8 cellular contexts compared by ENCODE assay signal in genomic region chr10:126749030-126749655, GRCh38.
A peak's percentile ranks its signal among the peaks of the same experiment; 100 is the strongest.
DNase-seq lines count a peak whose midpoint lies in the region; ATAC-seq, FAIRE-seq and TF ChIP-seq lines count a peak whose summit lies in the region.

No MANE protein-coding gene starts in this region.

- H4K20me1 ChIP-seq in OCI-LY3 (ENCODE audit: insufficient read depth, low read length) = no peaks in the 10 kb centered on the region

- H3K27ac ChIP-seq in OCI-LY3 (ENCODE audit: low read length) (no peak overlapping the region), upper lobe of left lung (no peak overlapping the region)

- H3K4me1 Mint-ChIP-seq in activated T-helper 17 cell treated with anti-CD3 and anti-CD28 coated beads, Interleukin-2, amount 50 U/mL, for 72 hours = no peaks in the 10 kb centered on the region
- no peaks in the 10 kb centered on the region for H3K4me1 Mint-ChIP-seq in stimulated activated memory B cell treated with anti-CD40 and anti-IgM and Interleukin-4, amounts not matched to agents 10 μg/mL and 1 μg/mL and 100 μg/mL, for 72 hours

- H3K27ac Mint-ChIP-seq in activated T-helper 17 cell treated with anti-CD3 and anti-CD28 coated beads, Interleukin-2, amount 50 U/mL, for 72 hours = no peak overlapping the region
- no peak overlapping the region for H3K27ac Mint-ChIP-seq in stimulated activated memory B cell treated with anti-CD40 and anti-IgM and Interleukin-4, amounts not matched to agents 10 μg/mL and 1 μg/mL and 100 μg/mL, for 72 hours

- no peaks in the 10 kb centered on the region for H3K27me3 Mint-ChIP-seq in activated T-helper 17 cell treated with anti-CD3 and anti-CD28 coated beads, Interleukin-2, amount 50 U/mL, for 72 hours
- H3K27me3 Mint-ChIP-seq in stimulated activated memory B cell treated with anti-CD40 and anti-IgM and Interleukin-4, amounts not matched to agents 10 μg/mL and 1 μg/mL and 100 μg/mL, for 72 hours = no peaks in the 10 kb centered on the region

- ATAC-seq in HG03045 (IDR thresholded peaks at IDR 0.05; ENCODE audit: unreplicated experiment) (peak; percentile 56), upper lobe of left lung (ENCODE audit: low FRiP score in 2 of 2) (peak; percentile 81 to 89)
- peak; percentile 73 for ATAC-seq in activated T-helper 17 cell treated with anti-CD3 and anti-CD28 coated beads, Interleukin-2, amount 50 U/mL, for 72 hours (replicated peaks)
- no peak for ATAC-seq in stimulated activated memory B cell treated with anti-CD40 and anti-IgM and Interleukin-4, amounts not matched to agents 10 μg/mL and 1 μg/mL and 100 μg/mL, for 72 hours

- TF ChIP-seq POLR2A in upper lobe of left lung (IDR thresholded peaks at IDR 0.05) = no peak

- TF ChIP-seq CTCF in GM12872 (IDR thresholded peaks at IDR 0.05; ENCODE audit: insufficient read depth, low read depth, low read length) (peak; percentile 66), OCI-LY3 (IDR thresholded peaks at IDR 0.05; ENCODE audit: low read depth, low read length) (peak; percentile 56), upper lobe of left lung (IDR thresholded peaks at IDR 0.05) (peak; percentile 35 to 77 (median 50))

- peak; percentile 12 to 32 for DNase-seq in frontal cortex (ENCODE audit: low spot score in 2 of 2)
- DNase-seq in nucleus accumbens (lab: John Stamatoyannopoulos, UW) = peak in 53 of 56 donors; percentile 1 to 84 (median 58)
- peak in 1 of 2 donors; percentile 64 for DNase-seq in upper lobe of left lung

- no peaks in the 10 kb centered on the region for H3K4me1 ChIP-seq in OCI-LY3 (ENCODE audit: low read length)
- no peaks in the 10 kb centered on the region for H3K4me1 ChIP-seq in upper lobe of left lung

- H3K27me3 ChIP-seq in OCI-LY3 (ENCODE audit: low read depth, low read length) (no peaks in the 10 kb centered on the region), upper lobe of left lung (no peaks in the 10 kb centered on the region)

- H3K4me3 Mint-ChIP-seq in activated T-helper 17 cell treated with anti-CD3 and anti-CD28 coated beads, Interleukin-2, amount 50 U/mL, for 72 hours = no peak overlapping the region
- no peak overlapping the region for H3K4me3 Mint-ChIP-seq in stimulated activated memory B cell treated with anti-CD40 and anti-IgM and Interleukin-4, amounts not matched to agents 10 μg/mL and 1 μg/mL and 100 μg/mL, for 72 hours

- no peaks in the 10 kb centered on the region for H3K9me3 Mint-ChIP-seq in activated T-helper 17 cell treated with anti-CD3 and anti-CD28 coated beads, Interleukin-2, amount 50 U/mL, for 72 hours
- peaks cover 3% of the 10 kb centered on the region for H3K9me3 Mint-ChIP-seq in stimulated activated memory B cell treated with anti-CD40 and anti-IgM and Interleukin-4, amounts not matched to agents 10 μg/mL and 1 μg/mL and 100 μg/mL, for 72 hours

- WGBS in upper lobe of left lung, 2 donors = 13 to 21% methylated on average over 5 of the region's 5 CpGs

- no peaks in the 10 kb centered on the region for H3K79me2 ChIP-seq in OCI-LY3 (ENCODE audit: low read length)

- TF ChIP-seq EP300 in upper lobe of left lung (IDR thresholded peaks at IDR 0.05) = no peak

- FAIRE-seq in frontal cortex (lab: Jason Lieb, UNC) = no peak

- H3K36me3 ChIP-seq in OCI-LY3 (replicated peaks; ENCODE audit: low read depth, low read length) (no peaks in the 10 kb centered on the region), upper lobe of left lung (no peaks in the 10 kb centered on the region)

- H3K9me3 ChIP-seq in OCI-LY3 (ENCODE audit: insufficient read depth, low read length) (no peaks in the 10 kb centered on the region), upper lobe of left lung (no peaks in the 10 kb centered on the region)

- H3K36me3 Mint-ChIP-seq in activated T-helper 17 cell treated with anti-CD3 and anti-CD28 coated beads, Interleukin-2, amount 50 U/mL, for 72 hours (ENCODE audit: low read depth) = no peaks in the 10 kb centered on the region
- H3K36me3 Mint-ChIP-seq in stimulated activated memory B cell treated with anti-CD40 and anti-IgM and Interleukin-4, amounts not matched to agents 10 μg/mL and 1 μg/mL and 100 μg/mL, for 72 hours = no peaks in the 10 kb centered on the region

- H3K9ac ChIP-seq in OCI-LY3 (ENCODE audit: low read length) = no peak overlapping the region

- no peak overlapping the region for H3K4me2 ChIP-seq in OCI-LY3 (ENCODE audit: low read length)

- H2AFZ ChIP-seq in OCI-LY3 (ENCODE audit: low read depth, low read length) = no peak overlapping the region

- H3K4me3 ChIP-seq in OCI-LY3 (ENCODE audit: low read length) (no peak overlapping the region), upper lobe of left lung (no peak overlapping the region)
